ENCODE assay signal across 9 cellular contexts in genomic region chr19:55179570-55180484, GRCh38. TPM values are rescaled to one million over a fixed set of nuclear protein-coding genes. Genes with fewer than 3 reads are reported as not detected.
DNase-seq lines count a peak whose midpoint lies in the region; ATAC-seq, FAIRE-seq and TF ChIP-seq lines count a peak whose summit lies in the region.
"Had no signal": no experiment of that assay in that cellular context is flagged by ENCODE, and none has a peak within 500 bp of the region (broad histone marks: within the 10 kb centered on the region; RNA-seq: fewer than 3 reads in every experiment).

SYT5 (minus strand) TSS chr19:55180289; CDS start chr19:55179041, 1,248 bp downstream.

- H3K36me3 ChIP-seq in right lobe of liver = no peaks in the 10 kb centered on the region

- TF ChIP-seq POLR2A in right lobe of liver (IDR thresholded peaks at IDR 0.05) = no peak

- ATAC-seq in right lobe of liver = peak; percentile 65 to 83 (median 74)
- no peak for ATAC-seq in GM21447 (IDR thresholded peaks at IDR 0.05; ENCODE audit: unreplicated experiment)

- in situ Hi-C loops in G401 (cut with HindIII; ENCODE audit: low sequenced_read_pairs) = loop anchor here (10.0 kb wide), 2 partner anchors 65 to 165 kb away; partner anchors contain the start of gene PPP1R12C

- TF ChIP-seq CTCF in right lobe of liver (IDR thresholded peaks at IDR 0.05) = no peak

- H3K27ac ChIP-seq in right lobe of liver = no peak within 1 kb of the TSS
- H3K27ac ChIP-seq: KMS-11 had no signal

- 6% methylated on average over 24 of the region's 71 CpGs for WGBS in right lobe of liver (ENCODE audit: insufficient coverage, low coverage, low lambda C conversion rate, missing lambda C conversion rate)

- peak within 1 kb of the TSS in 1 of 3 donors; percentile 14 for H3K4me3 ChIP-seq in right lobe of liver

- intact Hi-C loops in right lobe of liver (cut with DNase I) = no loop called here

- peaks cover 0 to 13% (median 0%) of the 10 kb centered on the region in 4 donors for H3K4me1 ChIP-seq in right lobe of liver

- no peaks in the 10 kb centered on the region for H3K9me3 ChIP-seq in right lobe of liver

- DNase-seq in D341Med (ENCODE audit: low spot score) (peak; percentile 72), HTR-8/SVneo (ENCODE audit: insufficient read length, low spot score) (no peak), right lobe of liver (peak in 1 of 3 donors; percentile 49), G401 (ENCODE audit: low spot score) (no peak)
- peak; percentile 26 for DNase-seq in activated CD4-positive, CD25-positive, alpha-beta regulatory T cell treated with anti-CD3 and anti-CD28 coated beads, Interleukin-2, amount 50 U/mL, for 16 hours (ENCODE audit: low read depth, low spot score)
- DNase-seq in central memory CD4-positive, alpha-beta T cell = peak; percentile 54
- DNase-seq in stimulated activated CD8-positive, alpha-beta memory T cell treated with anti-CD3 and anti-CD28 coated beads, Interleukin-2, amount 100 ng/mL, for 1 hour (ENCODE audit: low read depth in 2 of 2) = peak; percentile 16 to 35

- peak; percentile 46 for FAIRE-seq in HTR-8/SVneo (lab: Jason Lieb, UNC)

- H3K27me3 ChIP-seq in right lobe of liver = peaks cover 0 to 18% of the 10 kb centered on the region in 2 donors

RNA-seq across cellular contexts. Expression of gene SYT5, which starts in this region (rescaled TPM):
- 1 to 10 TPM in 1 of 6 experiments, under 1 TPM in 1, not detected in 4; 0.06 to 1.7 TPM for total RNA-seq in right lobe of liver
- total RNA-seq in G401 (2014; rRNA removed; shearing (Covaris generic)) = 0.85 and 1.2 TPM in 2 replicates

Comparison
In these comparisons a context has a peak if more than half of its experiments do, and no peak if none do; other contexts are left out.
1. DNase-seq: peak in D341Med (single experiment), activated CD4-positive, CD25-positive, alpha-beta regulatory T cell treated with anti-CD3 and anti-CD28 coated beads, Interleukin-2, amount 50 U/mL, for 16 hours (single experiment), central memory CD4-positive, alpha-beta T cell (single experiment) and stimulated activated CD8-positive, alpha-beta memory T cell treated with anti-CD3 and anti-CD28 coated beads, Interleukin-2, amount 100 ng/mL, for 1 hour (2 of 2); none in HTR-8/SVneo (single experiment) and G401 (single experiment).